18 cellular contexts compared by ENCODE assay signal in the genomic region with DNA sequence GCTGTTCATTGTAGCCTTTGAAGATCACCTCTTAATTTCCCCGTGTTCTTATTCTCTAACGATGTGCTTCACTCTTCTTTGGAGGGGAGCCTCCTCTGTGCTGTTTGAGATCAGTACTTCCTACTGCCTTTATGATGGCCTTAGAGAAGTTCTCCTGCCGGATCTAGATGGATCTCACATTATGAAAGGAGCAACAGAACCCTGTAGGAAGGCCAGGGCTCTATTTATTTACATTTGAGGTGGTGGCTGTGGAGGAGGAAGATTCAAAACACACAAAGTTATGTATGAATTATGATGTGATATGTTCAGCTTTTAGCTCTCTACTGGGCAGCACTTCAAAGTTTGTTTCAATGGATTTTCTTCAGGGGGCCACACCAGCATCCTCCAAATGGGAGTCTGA.
DNase-seq lines count a peak whose midpoint lies in the region; ATAC-seq and TF ChIP-seq lines count a peak whose summit lies in the region.
"Had no signal": no experiment of that assay in that cellular context is flagged by ENCODE, and none has a peak within 500 bp of the region (broad histone marks: within the 10 kb centered on the region; RNA-seq: fewer than 3 reads in every experiment).

No MANE protein-coding gene starts in this region.

- in situ Hi-C loops in gastrocnemius medialis (cut with MboI; ENCODE audit: low sequenced_read_pairs in 4 of 4), result loop anchor here in 3 of 4 donors (5.0 to 10.0 kb wide), 5 partner anchors 44 to 536 kb away; partner anchors contain the start of gene TRIM13 (in 2 of the 3)

- TF ChIP-seq CTCF in OCI-LY7 (conservative IDR thresholded peaks at IDR 0.05; ENCODE audit: low read length) (no peak), gastrocnemius medialis (IDR thresholded peaks at IDR 0.05 in 4 of 5, conservative IDR thresholded peaks at IDR 0.05 in 1 of 5) (no peak)

- no peaks in the 10 kb centered on the region for H3K9me2 ChIP-seq in OCI-LY7 (ENCODE audit: insufficient read depth, low read length)

- no peaks in the 10 kb centered on the region for H3K79me2 ChIP-seq in OCI-LY7 (ENCODE audit: insufficient read depth, low read depth, low read length)

- DNase-seq in OCI-LY7 (ENCODE audit: low spot score) (peak; percentile 1), inferior parietal cortex (ENCODE audit: extremely low spot score) (peak; percentile 1), gastrocnemius medialis (no peak), 8988T (no peak)
- DNase-seq in stimulated activated naive CD4-positive, alpha-beta T cell (lab: John Stamatoyannopoulos, UW), result no peak
- DNase-seq in activated naive CD4-positive, alpha-beta T cell treated with Interleukin-2 at 50 U/mL for 16 hours, result no peak
- DNase-seq: activated CD4-positive, alpha-beta T cell treated with anti-CD3 and anti-CD28 coated beads, Interleukin-2, amount 10 ng/mL, durations not matched to agents 7 days and 5 days; CD4-positive, alpha-beta memory T cell; effector CD4-positive, alpha-beta T cell; midbrain; NCI-H524; stimulated activated CD4-positive, alpha-beta T cell treated with anti-CD3 and anti-CD28 coated beads, Interleukin-4, amount 100 ng/mL, for 1 hour; T-helper 2 cell; trophoblast cell had no signal

- 0 out of 2 replicates have a peak, but pooled peaks cover 7% of the 10 kb centered on the region for H3K9me3 ChIP-seq in BLaER1
- no peaks in the 10 kb centered on the region for H3K9me3 ChIP-seq in OCI-LY7 (ENCODE audit: low read length)
- H3K9me3 ChIP-seq in gastrocnemius medialis, result no peaks in the 10 kb centered on the region
- H3K9me3 ChIP-seq: ascending aorta, HAP-1 had no signal

- 0 out of 2 replicates have a peak overlapping the region, but pooled peaks have one; percentile 6 for H3K9ac ChIP-seq in BLaER1

- H3K4me1 ChIP-seq in BLaER1 (peaks cover 44% of the 10 kb centered on the region), OCI-LY7 (ENCODE audit: insufficient read depth, low read length, poor library complexity, severe bottlenecking) (peaks cover 59% of the 10 kb centered on the region), gastrocnemius medialis (peaks cover 39 to 55% of the 10 kb centered on the region in 2 donors)

- ATAC-seq in gastrocnemius medialis (no peak), GM19328 (IDR thresholded peaks at IDR 0.05; ENCODE audit: unreplicated experiment) (no peak)

- POLR2A ChIA-PET in OCI-LY7 (lab: Charles Lee), result interaction anchor here (0.6 to 1.8 kb wide), 5 partner anchors 8 to 443 kb away, joined by 3 to 14 read pairs (median 3); no protein-coding TSS in a partner anchor

- intact Hi-C loops in OCI-LY7 (cut with micrococcal nuclease; ENCODE audit: unreplicated experiment) (no loop called here), gastrocnemius medialis (cut with DNase I; ENCODE audit: low total_unique reads) (no loop called here)

- CTCF ChIA-PET in OCI-LY7 (lab: Charles Lee; ENCODE audit: unreplicated experiment), result interaction anchor here (0.5 kb wide), 1 partner anchor 429 kb away, joined by 5 read pairs; no protein-coding TSS in a partner anchor

- H2AFZ ChIP-seq in OCI-LY7 (ENCODE audit: low read length), result peak overlapping the region; percentile 61

- H3K4me2 ChIP-seq in BLaER1 (peak overlapping the region; percentile 68), OCI-LY7 (ENCODE audit: low read length) (peak overlapping the region; percentile 25; the same call in 1 of the 2 replicates)

- peak overlapping the region; percentile 36; the same call in 1 of the 2 replicates for H3K27ac ChIP-seq in BLaER1
- H3K27ac ChIP-seq in OCI-LY7 (ENCODE audit: low read depth, low read length, poor library complexity, severe bottlenecking), result no peak overlapping the region
- peak overlapping the region; percentile 73 to 81 (median 74) for H3K27ac ChIP-seq in gastrocnemius medialis

- TF ChIP-seq POLR2A in gastrocnemius medialis (IDR thresholded peaks at IDR 0.05), result no peak

- H3K27me3 ChIP-seq in BLaER1, result no peaks in the 10 kb centered on the region
- no peaks in the 10 kb centered on the region for H3K27me3 ChIP-seq in gastrocnemius medialis
- H3K27me3 ChIP-seq: ascending aorta had no signal

- H3K36me3 ChIP-seq in BLaER1 (no peaks in the 10 kb centered on the region), OCI-LY7 (ENCODE audit: insufficient read depth, low read length) (no peaks in the 10 kb centered on the region), gastrocnemius medialis (no peaks in the 10 kb centered on the region)
- H3K36me3 ChIP-seq: ascending aorta, HAP-1 had no signal

- H4K20me1 ChIP-seq in BLaER1, result no peaks in the 10 kb centered on the region
- no peaks in the 10 kb centered on the region for H4K20me1 ChIP-seq in OCI-LY7 (ENCODE audit: insufficient read depth, low read length)

- H3K4me3 ChIP-seq in BLaER1, result no peak overlapping the region
- H3K4me3 ChIP-seq in OCI-LY7 (ENCODE audit: low read depth, low read length, poor library complexity, severe bottlenecking), result no peak overlapping the region
- no peak overlapping the region for H3K4me3 ChIP-seq in gastrocnemius medialis
- H3K4me3 ChIP-seq: ascending aorta, HAP-1 had no signal

- no TSS peak for BruUV-seq in OCI-LY7 (replicated peaks; lab: Mats Ljungman, UMichigan)

Comparison
In these comparisons a context has a peak if more than half of its experiments do, and no peak if none do; other contexts are left out.
1. DNase-seq: peak in OCI-LY7 (single experiment) and inferior parietal cortex (single experiment); none in gastrocnemius medialis (0 of 2), 8988T (single experiment), stimulated activated naive CD4-positive, alpha-beta T cell (0 of 6) and activated naive CD4-positive, alpha-beta T cell treated with Interleukin-2 at 50 U/mL for 16 hours (single experiment).